ENCODE assay signal across 21 cellular contexts in genomic region chr17:57498443-57498842, GRCh38.
DNase-seq lines count a peak whose midpoint lies in the region; ATAC-seq and TF ChIP-seq lines count a peak whose summit lies in the region.
"Had no signal": no experiment of that assay in that cellular context is flagged by ENCODE, and none has a peak within 500 bp of the region (broad histone marks: within the 10 kb centered on the region; RNA-seq: fewer than 3 reads in every experiment).

No MANE protein-coding gene starts in this region.

- H3K9me2 ChIP-seq in GM23248 (ENCODE audit: insufficient read depth): no peaks in the 10 kb centered on the region

- CTCF ChIA-PET in activated B cell treated with CpG ODN at 0.5 μM for 24 hours (lab: Charles Lee): interaction anchor here (0.8 to 1.0 kb wide), 2 partner anchors 57 to 99 kb away, joined by 3 read pairs; no protein-coding TSS in a partner anchor

- H3K9me3 Mint-ChIP-seq in CD4-positive, CD25-positive, alpha-beta regulatory T cell: peaks cover 0 to 2% (median 0%) of the 10 kb centered on the region in 7 donors
- H3K9me3 Mint-ChIP-seq in activated B cell treated with CpG ODN at 0.5 μM for 24 hours: no peaks in the 10 kb centered on the region
- H3K9me3 Mint-ChIP-seq in naive B cell: no peaks in the 10 kb centered on the region

- H2AFZ ChIP-seq in GM23248: no peak overlapping the region

- H3K27me3 ChIP-seq in CD4-positive, CD25-positive, alpha-beta regulatory T cell (ENCODE audit: control insufficient read depth, insufficient read depth, low read length): no peaks in the 10 kb centered on the region
- H3K27me3 ChIP-seq in lower lobe of right lung (ENCODE audit: low read depth) (no peaks in the 10 kb centered on the region), GM23248 (replicated peaks; ENCODE audit: insufficient read depth) (no peaks in the 10 kb centered on the region)

- no peaks in the 10 kb centered on the region for H3K36me3 ChIP-seq in CD4-positive, CD25-positive, alpha-beta regulatory T cell (ENCODE audit: control insufficient read depth, insufficient read depth, low read length)
- peaks cover 53% of the 10 kb centered on the region for H3K36me3 ChIP-seq in KOPT-K1 (ENCODE audit: insufficient read depth, low read length)
- H3K36me3 ChIP-seq in lower lobe of right lung: no peaks in the 10 kb centered on the region
- H3K36me3 ChIP-seq in GM23248 (ENCODE audit: low read depth): no peaks in the 10 kb centered on the region

- no peak overlapping the region for H3K27ac ChIP-seq in CD4-positive, CD25-positive, alpha-beta regulatory T cell (ENCODE audit: insufficient read depth, low read length, poor library complexity, severe bottlenecking)
- H3K27ac ChIP-seq in KOPT-K1 (ENCODE audit: low read depth, low read length, poor library complexity, severe bottlenecking) (peak overlapping the region; percentile 51), lower lobe of right lung (no peak overlapping the region), GM23248 (no peak overlapping the region)
- H3K27ac ChIP-seq: SK-N-MC had no signal

- H3K4me1 ChIP-seq in CD4-positive, CD25-positive, alpha-beta regulatory T cell (ENCODE audit: control insufficient read depth, insufficient read depth, low read length, poor library complexity, severe bottlenecking): peaks cover 14% of the 10 kb centered on the region
- H3K4me1 ChIP-seq in lower lobe of right lung (peaks cover 8% of the 10 kb centered on the region), GM23248 (ENCODE audit: insufficient read depth) (no peaks in the 10 kb centered on the region)

- H3K4me1 Mint-ChIP-seq in CD4-positive, CD25-positive, alpha-beta regulatory T cell: peaks cover 19 to 79% (median 60%) of the 10 kb centered on the region in 4 donors
- H3K4me1 Mint-ChIP-seq in activated B cell treated with CpG ODN at 0.5 μM for 24 hours: peaks cover 46% of the 10 kb centered on the region
- peaks cover 31 to 60% (median 55%) of the 10 kb centered on the region in 3 donors for H3K4me1 Mint-ChIP-seq in naive B cell

- peak overlapping the region; percentile 32 for H3K4me3 ChIP-seq in CD4-positive, CD25-positive, alpha-beta regulatory T cell (ENCODE audit: low read depth, low read length)
- H3K4me3 ChIP-seq in lower lobe of right lung (no peak overlapping the region), GM23248 (no peak overlapping the region)
- H3K4me3 ChIP-seq: SK-N-MC had no signal

- no peak overlapping the region for H3K4me2 ChIP-seq in GM23248 (ENCODE audit: unreplicated experiment)

- peak overlapping the region in 3 of 4 donors; percentile 59 to 73 (median 72) for H3K4me3 Mint-ChIP-seq in CD4-positive, CD25-positive, alpha-beta regulatory T cell
- no peak overlapping the region for H3K4me3 Mint-ChIP-seq in activated B cell treated with CpG ODN at 0.5 μM for 24 hours
- H3K4me3 Mint-ChIP-seq in naive B cell: peak overlapping the region in 4 of 8 donors; percentile 45 to 72 (median 61)

- no peaks in the 10 kb centered on the region for H3K9me3 ChIP-seq in CD4-positive, CD25-positive, alpha-beta regulatory T cell (ENCODE audit: control insufficient read depth in 2 of 2, low read length in 2 of 2)
- H3K9me3 ChIP-seq in KOPT-K1 (ENCODE audit: insufficient read depth, low read length, poor library complexity, severe bottlenecking): no peaks in the 10 kb centered on the region
- no peaks in the 10 kb centered on the region for H3K9me3 ChIP-seq in lower lobe of right lung
- H3K9me3 ChIP-seq in GM23248 (ENCODE audit: low read depth): no peaks in the 10 kb centered on the region

- peak overlapping the region in 2 of 3 donors; percentile 72 to 87 for H3K27ac Mint-ChIP-seq in CD4-positive, CD25-positive, alpha-beta regulatory T cell
- H3K27ac Mint-ChIP-seq in activated B cell treated with CpG ODN at 0.5 μM for 24 hours (peak overlapping the region; percentile 16), naive B cell (peak overlapping the region in 2 of 6 donors; percentile 61 to 81)

- TF ChIP-seq CTCF in activated B cell treated with CpG ODN at 0.5 μM for 24 hours (IDR thresholded peaks at IDR 0.05) (no peak), lower lobe of right lung (IDR thresholded peaks at IDR 0.05) (no peak)

- peak in 1 of 2 donors; percentile 50 for ATAC-seq in CD4-positive, CD25-positive, alpha-beta regulatory T cell (ENCODE audit: low read depth in 2 of 2)
- ATAC-seq in activated B cell treated with CpG ODN at 0.5 μM for 24 hours (ENCODE audit: low read depth): peak; percentile 25
- ATAC-seq in naive B cell (ENCODE audit: low read depth in 2 of 2): peak; percentile 32 to 54
- no peak for ATAC-seq in GM19035 (IDR thresholded peaks at IDR 0.05; ENCODE audit: unreplicated experiment)
- no peak for ATAC-seq in lower lobe of right lung

- in situ Hi-C loops in GM23248 (cut with MboI): no loop called here

- H3K36me3 Mint-ChIP-seq in CD4-positive, CD25-positive, alpha-beta regulatory T cell: peaks cover 8% of the 10 kb centered on the region
- H3K36me3 Mint-ChIP-seq in activated B cell treated with CpG ODN at 0.5 μM for 24 hours (ENCODE audit: low read depth): no peaks in the 10 kb centered on the region
- no peaks in the 10 kb centered on the region for H3K36me3 Mint-ChIP-seq in naive B cell

- H3K79me2 ChIP-seq in GM23248 (ENCODE audit: insufficient read depth): no peaks in the 10 kb centered on the region

- H4K20me1 ChIP-seq in GM23248 (ENCODE audit: insufficient read depth): no peaks in the 10 kb centered on the region

- WGBS in GM23248 (ENCODE audit: low coverage in 1 of 2, low lambda C conversion rate in 2 of 2, missing lambda C conversion rate in 2 of 2), 2 experiments: 92 to 96% methylated on average over 7 of the region's 7 CpGs

- intact Hi-C loops in activated B cell treated with CpG ODN at 0.5 μM for 24 hours (cut with micrococcal nuclease): no loop called here
- intact Hi-C loops in lower lobe of right lung (cut with DNase I): no loop called here

- POLR2A ChIA-PET in activated B cell treated with CpG ODN at 0.5 μM for 24 hours (lab: Charles Lee): interaction anchor here (0.7 kb wide), 1 partner anchor 10 kb away, joined by 3 read pairs; no protein-coding TSS in a partner anchor

- H3K9ac ChIP-seq in GM23248: no peak overlapping the region

- no peaks in the 10 kb centered on the region for H3K27me3 Mint-ChIP-seq in CD4-positive, CD25-positive, alpha-beta regulatory T cell
- no peaks in the 10 kb centered on the region for H3K27me3 Mint-ChIP-seq in activated B cell treated with CpG ODN at 0.5 μM for 24 hours
- no peaks in the 10 kb centered on the region for H3K27me3 Mint-ChIP-seq in naive B cell

- 0 out of 2 replicates have a peak, but pooled peaks cover 4% of the 10 kb centered on the region for H3F3A ChIP-seq in GM23248 (ENCODE audit: insufficient read depth)

- DNase-seq in CD4-positive, CD25-positive, alpha-beta regulatory T cell: peak in 2 of 3 donors; percentile 9 to 30
- DNase-seq in activated B cell treated with CpG ODN at 0.5 μM for 24 hours (no peak), naive B cell (no peak), lower lobe of right lung (no peak), NCI-H187 (lab: John Stamatoyannopoulos, UW) (no peak), GM23248 (no peak)
- DNase-seq: DMS53, EL, GF-D8, KBM-7, NCI-H1092, NCI-H1436 treated with DMSO at 0.1 percent for 48 hours, NCI-H2029, NCI-H2227 treated with DMSO at 0.1 percent for 48 hours, NCI-H524, NCI-H82, Right ventricle myocardium superior, SW 1271 had no signal

Comparison
In these comparisons a context has a peak if more than half of its experiments do, and no peak if none do; other contexts are left out.
1. ATAC-seq: peak in activated B cell treated with CpG ODN at 0.5 μM for 24 hours (single experiment) and naive B cell (2 of 2); none in GM19035 (single experiment) and lower lobe of right lung (0 of 2).
2. DNase-seq: peak in CD4-positive, CD25-positive, alpha-beta regulatory T cell (2 of 3); none in activated B cell treated with CpG ODN at 0.5 μM for 24 hours (single experiment), naive B cell (single experiment), lower lobe of right lung (single experiment), NCI-H187 (0 of 2) and GM23248 (single experiment).